ENCODE assay signal across 9 cellular contexts in genomic region chr12:110543252-110543959, GRCh38.
DNase-seq lines count a peak whose midpoint lies in the region; ATAC-seq and TF ChIP-seq lines count a peak whose summit lies in the region.
"Had no signal": no experiment of that assay in that cellular context is flagged by ENCODE, and none has a peak within 500 bp of the region (broad histone marks: within the 10 kb centered on the region; RNA-seq: fewer than 3 reads in every experiment).

No MANE protein-coding gene starts in this region.

- ATAC-seq in GM21526 (IDR thresholded peaks at IDR 0.05; ENCODE audit: low FRiP score, unreplicated experiment) = no peak

- no peak overlapping the region for H3K4me3 Mint-ChIP-seq in T-helper 1 cell treated with Interleukin-12 subunit alpha and Interleukin-12 subunit beta and Interleukin-4 antibody, amounts not matched to agents 30 μg/mL and 1 μg/mL, for 36 hours

- H3K27ac Mint-ChIP-seq in T-helper 1 cell treated with Interleukin-12 subunit alpha and Interleukin-12 subunit beta and Interleukin-4 antibody, amounts not matched to agents 30 μg/mL and 1 μg/mL, for 36 hours = peak overlapping the region; percentile 62

- no peak overlapping the region for H3K4me3 ChIP-seq in astrocyte of the cerebellum (ENCODE audit: low read depth, low read length)
- H3K4me3 ChIP-seq: SJSA1 had no signal

- no peaks in the 10 kb centered on the region for H3K9me3 Mint-ChIP-seq in T-helper 1 cell treated with Interleukin-12 subunit alpha and Interleukin-12 subunit beta and Interleukin-4 antibody, amounts not matched to agents 30 μg/mL and 1 μg/mL, for 36 hours

- TF ChIP-seq CTCF in astrocyte of the cerebellum (IDR thresholded peaks at IDR 0.05; ENCODE audit: low read depth, low read length, missing control alignments) = no peak

- H3K4me1 Mint-ChIP-seq in T-helper 1 cell treated with Interleukin-12 subunit alpha and Interleukin-12 subunit beta and Interleukin-4 antibody, amounts not matched to agents 30 μg/mL and 1 μg/mL, for 36 hours (ENCODE audit: low read depth) = peaks cover 37% of the 10 kb centered on the region

- in situ Hi-C loops in astrocyte of the cerebellum (cut with HindIII; ENCODE audit: low sequenced_read_pairs) = no loop called here

- peaks cover 35% of the 10 kb centered on the region for H3K36me3 Mint-ChIP-seq in T-helper 1 cell treated with Interleukin-12 subunit alpha and Interleukin-12 subunit beta and Interleukin-4 antibody, amounts not matched to agents 30 μg/mL and 1 μg/mL, for 36 hours (ENCODE audit: low read depth)

- H3K27me3 Mint-ChIP-seq in T-helper 1 cell treated with Interleukin-12 subunit alpha and Interleukin-12 subunit beta and Interleukin-4 antibody, amounts not matched to agents 30 μg/mL and 1 μg/mL, for 36 hours (ENCODE audit: low read depth) = no peaks in the 10 kb centered on the region

- no peak for DNase-seq in T-helper 1 cell
- DNase-seq in astrocyte of the cerebellum (ENCODE audit: low read depth) = peak; percentile 94
- DNase-seq in iris pigment epithelial cell (ENCODE audit: low read depth) = peak; percentile 97
- DNase-seq in smooth muscle cell of the brain vasculature (ENCODE audit: low read depth, low spot score) = peak; percentile 77
- no peak for DNase-seq in NCI-H774 (lab: John Stamatoyannopoulos, UW)
- no peak for DNase-seq in NCI-H510A (lab: John Stamatoyannopoulos, UW)

Comparison
In these comparisons a context has a peak if more than half of its experiments do, and no peak if none do; other contexts are left out.
1. DNase-seq: peak in astrocyte of the cerebellum (single experiment), iris pigment epithelial cell (single experiment) and smooth muscle cell of the brain vasculature (single experiment); none in T-helper 1 cell (0 of 5), NCI-H774 (single experiment) and NCI-H510A (single experiment).